8 cellular contexts compared by ENCODE assay signal in genomic region chr11:69297225-69297925, GRCh38. TPM values are rescaled to one million over a fixed set of nuclear protein-coding genes. Genes with fewer than 3 reads are reported as not detected.
A peak's percentile ranks its signal among the peaks of the same experiment; 100 is the strongest.
DNase-seq lines count a peak whose midpoint lies in the region; ATAC-seq and TF ChIP-seq lines count a peak whose summit lies in the region.

No MANE protein-coding gene starts in this region.

- H3K36me3 Mint-ChIP-seq in activated T-helper 17 cell treated with anti-CD3 and anti-CD28 coated beads, Interleukin-2, amount 50 U/mL, for 72 hours (ENCODE audit: low read depth): no peaks in the 10 kb centered on the region

- H3K9me3 ChIP-seq in ovary (no peaks in the 10 kb centered on the region), testis (no peaks in the 10 kb centered on the region)

- no peaks in the 10 kb centered on the region for H3K27me3 Mint-ChIP-seq in activated T-helper 17 cell treated with anti-CD3 and anti-CD28 coated beads, Interleukin-2, amount 50 U/mL, for 72 hours

- 6 to 11% (median 9%) methylated on average over 18 of the region's 18 CpGs for WGBS in ovary, 3 donors
- WGBS in testis, 2 donors: 29 to 43% methylated on average over 18 of the region's 18 CpGs

- H3K27ac Mint-ChIP-seq in activated T-helper 17 cell treated with anti-CD3 and anti-CD28 coated beads, Interleukin-2, amount 50 U/mL, for 72 hours: peak overlapping the region; percentile 51

- H3K9me3 Mint-ChIP-seq in activated T-helper 17 cell treated with anti-CD3 and anti-CD28 coated beads, Interleukin-2, amount 50 U/mL, for 72 hours: no peaks in the 10 kb centered on the region

- H3K4me3 Mint-ChIP-seq in activated T-helper 17 cell treated with anti-CD3 and anti-CD28 coated beads, Interleukin-2, amount 50 U/mL, for 72 hours: peak overlapping the region; percentile 57

- H3K27ac ChIP-seq in ovary: no peak overlapping the region
- H3K27ac ChIP-seq in testis: no peak overlapping the region

- intact Hi-C loops in ovary (cut with DNase I): no loop called here
- intact Hi-C loops in testis (cut with DNase I; ENCODE audit: low total_unique reads): loop anchor here (10.0 kb wide), 1 partner anchor 337 kb away; no protein-coding TSS in a partner anchor

- TF ChIP-seq CTCF in AG10803 (conservative IDR thresholded peaks at IDR 0.05; ENCODE audit: low read length): no peak
- no peak for TF ChIP-seq CTCF in foreskin fibroblast (IDR thresholded peaks at IDR 0.05; ENCODE audit: low read depth, low read length)
- TF ChIP-seq CTCF in ovary (IDR thresholded peaks at IDR 0.05): no peak
- no peak for TF ChIP-seq CTCF in testis (IDR thresholded peaks at IDR 0.05)

- H3K36me3 ChIP-seq in ovary (no peaks in the 10 kb centered on the region), testis (ENCODE audit: low read depth, missing control alignments) (no peaks in the 10 kb centered on the region)

- no peak for TF ChIP-seq EP300 in ovary (IDR thresholded peaks at IDR 0.05)

- peak; percentile 99 for DNase-seq in AG10803 (ENCODE audit: low read depth)
- peak; percentile 69 for DNase-seq in GM19240 (ENCODE audit: insufficient read length, low spot score)
- peak; percentile 99 for DNase-seq in RPMI8226
- DNase-seq in foreskin fibroblast: peak; percentile 99
- DNase-seq in ovary: peak; percentile 38 to 73 (median 63)
- DNase-seq in testis: peak; percentile 69

- peak; percentile 61 for ATAC-seq in HG03432 (IDR thresholded peaks at IDR 0.05; ENCODE audit: unreplicated experiment)
- ATAC-seq in activated T-helper 17 cell treated with anti-CD3 and anti-CD28 coated beads, Interleukin-2, amount 50 U/mL, for 72 hours (replicated peaks): peak; percentile 78

- H3K27me3 ChIP-seq in ovary: no peaks in the 10 kb centered on the region
- H3K27me3 ChIP-seq in testis: no peaks in the 10 kb centered on the region

- no peaks in the 10 kb centered on the region for H3K4me1 ChIP-seq in ovary (ENCODE audit: insufficient read depth)
- H3K4me1 ChIP-seq in testis: peaks cover 3% of the 10 kb centered on the region

- peaks cover 26% of the 10 kb centered on the region for H3K4me1 Mint-ChIP-seq in activated T-helper 17 cell treated with anti-CD3 and anti-CD28 coated beads, Interleukin-2, amount 50 U/mL, for 72 hours

- no peak for TF ChIP-seq POLR2A in ovary (IDR thresholded peaks at IDR 0.05)
- TF ChIP-seq POLR2A in testis (IDR thresholded peaks at IDR 0.05): no peak

- H3K4me3 ChIP-seq in AG10803 (ENCODE audit: low read length) (peak overlapping the region; percentile 26; the same call in 1 of the 2 replicates), foreskin fibroblast (ENCODE audit: low read depth in 1 of 2, low read length in 2 of 2) (peak overlapping the region in 1 of 2 donors; percentile 24), ovary (no peak overlapping the region), testis (no peak overlapping the region)

RNA-seq across cellular contexts. Expression of gene MYEOV, which starts 3.4 kb away (rescaled TPM):
- under 1 TPM in 1 of 2 donors, not detected in 1; 0.82 TPM for total RNA-seq in activated T-helper 17 cell treated with anti-CD3 and anti-CD28 coated beads, Interleukin-2, amount 50 U/mL, for 72 hours
- under 1 TPM in 5 of 7 donors, not detected in 2; 0.12 to 0.79 (median 0.66) TPM for total RNA-seq in ovary
- under 1 TPM in 1 of 2 donors, not detected in 1; 0.21 TPM for polyA plus RNA-seq in ovary
- total RNA-seq in testis: 1 to 10 TPM in 1 of 2 donors, under 1 TPM in 1; 0.43 to 1.1 TPM
- polyA plus RNA-seq in testis (ENCODE audit: insufficient read depth, low read depth, low replicate concordance): 1.1 TPM
